10 cellular contexts compared by ENCODE assay signal in genomic region chr3:23071306-23071705, GRCh38.
DNase-seq lines count a peak whose midpoint lies in the region; ATAC-seq and TF ChIP-seq lines count a peak whose summit lies in the region.
"Had no signal": no experiment of that assay in that cellular context is flagged by ENCODE, and none has a peak within 500 bp of the region (broad histone marks: within the 10 kb centered on the region; RNA-seq: fewer than 3 reads in every experiment).

No MANE protein-coding gene starts in this region.

- no peak overlapping the region for H2BK120ac ChIP-seq in H9 (ENCODE audit: low read depth, low read length, poor library complexity, severe bottlenecking)

- H3K27me3 Mint-ChIP-seq in H9 (ENCODE audit: low read depth) (peaks cover 2% of the 10 kb centered on the region), nephron (ENCODE audit: low read depth) (no peaks in the 10 kb centered on the region)
- H3K27me3 Mint-ChIP-seq in naive thymus-derived CD4-positive, alpha-beta T cell = peaks cover 0 to 9% (median 7%) of the 10 kb centered on the region in 5 donors

- TF ChIP-seq CTCF in H9 (conservative IDR thresholded peaks at IDR 0.05) (no peak), nephron (IDR thresholded peaks at IDR 0.05; ENCODE audit: unreplicated experiment in 3 of 3) (no peak), foreskin keratinocyte (conservative IDR thresholded peaks at IDR 0.05) (no peak)

- H4K5ac ChIP-seq in H9 (ENCODE audit: insufficient read length, low read depth, low read length) = no peak overlapping the region

- peak overlapping the region; percentile 50 for H2BK12ac ChIP-seq in H9 (ENCODE audit: insufficient read length, low read depth, low read length)

- no peak overlapping the region for H3K27ac ChIP-seq in H9 (ENCODE audit: insufficient read length, low read depth, low read length)
- H3K27ac ChIP-seq in naive thymus-derived CD4-positive, alpha-beta T cell (ENCODE audit: low read depth, low read length) = no peak overlapping the region
- no peak overlapping the region for H3K27ac ChIP-seq in foreskin keratinocyte

- no peak overlapping the region for H3K4me2 ChIP-seq in H9 (ENCODE audit: insufficient read depth, insufficient read length, low read length)

- H3K4me3 Mint-ChIP-seq in H9 (no peak overlapping the region), nephron (peak overlapping the region in 1 of 3 experiments; percentile 10)
- no peak overlapping the region for H3K4me3 Mint-ChIP-seq in naive thymus-derived CD4-positive, alpha-beta T cell

- H3K56ac ChIP-seq in H9 (ENCODE audit: insufficient read length, low read depth, low read length) = no peak overlapping the region

- H3K23me2 ChIP-seq in H9 (ENCODE audit: insufficient read length, low read depth, low read length, poor library complexity, severe bottlenecking) = no peaks in the 10 kb centered on the region

- no CpG with 5 or more reads among the region's 1 CpG for WGBS in H9 (ENCODE audit: extremely low coverage, insufficient read length, low lambda C conversion rate)

- no peaks in the 10 kb centered on the region for H4K20me1 ChIP-seq in H9 (ENCODE audit: control insufficient read depth, insufficient read depth, insufficient read length)

- no peak overlapping the region for H3K27ac Mint-ChIP-seq in H9
- H3K27ac Mint-ChIP-seq in nephron = peak overlapping the region in 2 of 3 experiments; percentile 0 to 60
- no peak overlapping the region for H3K27ac Mint-ChIP-seq in naive thymus-derived CD4-positive, alpha-beta T cell

- CTCF ChIA-PET in naive thymus-derived CD4-positive, alpha-beta T cell (lab: Charles Lee) = no interaction called here

- H2BK15ac ChIP-seq in H9 (ENCODE audit: low read depth, low read length) = no peak overlapping the region

- H3K9ac ChIP-seq in H9 (ENCODE audit: extremely low read depth, insufficient read length, low read length) = no peak overlapping the region

- in situ Hi-C loops in G401 (cut with HindIII; ENCODE audit: low sequenced_read_pairs) = no loop called here

- H3K27me3 ChIP-seq in H9 (ENCODE audit: insufficient read depth, low read length) (peaks cover 3% of the 10 kb centered on the region; the same call in 1 of the 2 replicates), foreskin keratinocyte (peaks cover 80% of the 10 kb centered on the region)
- no peaks in the 10 kb centered on the region for H3K27me3 ChIP-seq in naive thymus-derived CD4-positive, alpha-beta T cell (ENCODE audit: control insufficient read depth in 2 of 2, insufficient read depth in 2 of 2, low read length in 2 of 2)

- H3K36me3 Mint-ChIP-seq in H9 (ENCODE audit: insufficient read depth in 1 of 3, low read depth in 3 of 3) (no peaks in the 10 kb centered on the region), nephron (ENCODE audit: low read depth) (no peaks in the 10 kb centered on the region)
- no peaks in the 10 kb centered on the region for H3K36me3 Mint-ChIP-seq in naive thymus-derived CD4-positive, alpha-beta T cell

- no peak overlapping the region for H4K8ac ChIP-seq in H9 (replicated peaks; ENCODE audit: insufficient read length, low read depth, low read length)

- no peak overlapping the region for H2BK5ac ChIP-seq in H9 (ENCODE audit: insufficient read length, low read length)

- no peak for DNase-seq in H9
- DNase-seq in naive thymus-derived CD4-positive, alpha-beta T cell = no peak
- DNase-seq in NOMO-1 treated with dmso at 0.1 percent for 144 hours (lab: John Stamatoyannopoulos, UW; ENCODE audit: unreplicated experiment) = no peak
- DNase-seq in G401 (ENCODE audit: low spot score) = no peak
- no peak for DNase-seq in foreskin keratinocyte
- DNase-seq: effector CD8-positive, alpha-beta T cell; NCI-H1048 had no signal

- POLR2A ChIA-PET in naive thymus-derived CD4-positive, alpha-beta T cell (lab: Charles Lee) = no interaction called here

- no peaks in the 10 kb centered on the region for H3K79me1 ChIP-seq in H9 (ENCODE audit: insufficient read depth, low read depth, low read length, poor library complexity, severe bottlenecking)

- no peaks in the 10 kb centered on the region for H3K9me3 ChIP-seq in H9 (ENCODE audit: control insufficient read depth, low read depth, low read length)
- no peaks in the 10 kb centered on the region for H3K9me3 ChIP-seq in naive thymus-derived CD4-positive, alpha-beta T cell (ENCODE audit: control insufficient read depth in 2 of 3, low read length in 3 of 3)

- H3K4ac ChIP-seq in H9 (ENCODE audit: low read depth, low read length) = no peak overlapping the region

- no peaks in the 10 kb centered on the region for H3K79me2 ChIP-seq in H9 (ENCODE audit: insufficient read depth, low read length)

- H3T11ph ChIP-seq in H9 (ENCODE audit: low read length) = no peak overlapping the region

- H3K14ac ChIP-seq in H9 (ENCODE audit: insufficient read depth, low read length) = no peak overlapping the region

- H3K36me3 ChIP-seq in naive thymus-derived CD4-positive, alpha-beta T cell (ENCODE audit: control insufficient read depth in 2 of 3, insufficient read depth in 3 of 3, low read length in 3 of 3) = no peaks in the 10 kb centered on the region

- intact Hi-C loops in naive thymus-derived CD4-positive, alpha-beta T cell (cut with micrococcal nuclease) = no loop called here

- H3K18ac ChIP-seq in H9 (ENCODE audit: insufficient read length, low read depth, low read length) = no peak overlapping the region

- H4K91ac ChIP-seq in H9 (ENCODE audit: insufficient read length, low read depth, low read length) = no peak overlapping the region

- H2AK5ac ChIP-seq in H9 (ENCODE audit: insufficient read length, low read length) = no peak overlapping the region

- no peak overlapping the region for H3K23ac ChIP-seq in H9 (ENCODE audit: insufficient read length, low read depth, low read length)

- H2BK20ac ChIP-seq in H9 (ENCODE audit: low read depth, low read length, poor library complexity, severe bottlenecking) = no peak overlapping the region

- peak; percentile 33 for ATAC-seq in GM19023 (IDR thresholded peaks at IDR 0.05; ENCODE audit: unreplicated experiment)
- peak; percentile 20 for ATAC-seq in HG03469 (IDR thresholded peaks at IDR 0.05; ENCODE audit: unreplicated experiment)
- no peak for ATAC-seq in naive thymus-derived CD4-positive, alpha-beta T cell
- no peak for ATAC-seq in foreskin keratinocyte

- H3K9me3 Mint-ChIP-seq in H9 (no peaks in the 10 kb centered on the region), nephron (no peaks in the 10 kb centered on the region)
- H3K9me3 Mint-ChIP-seq in naive thymus-derived CD4-positive, alpha-beta T cell = peaks cover 0 to 1% (median 0%) of the 10 kb centered on the region in 11 donors

- H3K4me1 Mint-ChIP-seq in H9 = peaks cover 26 to 32% of the 10 kb centered on the region in 2 experiments
- peaks cover 30% of the 10 kb centered on the region for H3K4me1 Mint-ChIP-seq in nephron
- no peaks in the 10 kb centered on the region for H3K4me1 Mint-ChIP-seq in naive thymus-derived CD4-positive, alpha-beta T cell

- H2AFZ ChIP-seq in H9 (ENCODE audit: low read length) = no peak overlapping the region

- H3K4me1 ChIP-seq in H9 (ENCODE audit: insufficient read depth, low read length) (peaks cover 4% of the 10 kb centered on the region), foreskin keratinocyte (no peaks in the 10 kb centered on the region)
- no peaks in the 10 kb centered on the region for H3K4me1 ChIP-seq in naive thymus-derived CD4-positive, alpha-beta T cell (ENCODE audit: control insufficient read depth in 2 of 2, insufficient read depth in 2 of 2, low read length in 2 of 2)

- no peak overlapping the region for H3K4me3 ChIP-seq in naive thymus-derived CD4-positive, alpha-beta T cell (ENCODE audit: low read length)

Comparison
In these comparisons a context has a peak if more than half of its experiments do, and no peak if none do; other contexts are left out.
1. ATAC-seq: peak in GM19023 (single experiment) and HG03469 (single experiment); none in naive thymus-derived CD4-positive, alpha-beta T cell (single experiment) and foreskin keratinocyte (single experiment).
2. H3K27ac Mint-ChIP-seq: peak in nephron (2 of 3); none in H9 (0 of 3) and naive thymus-derived CD4-positive, alpha-beta T cell (0 of 9).